ENCODE assay signal across 19 cellular contexts in the genomic region with DNA sequence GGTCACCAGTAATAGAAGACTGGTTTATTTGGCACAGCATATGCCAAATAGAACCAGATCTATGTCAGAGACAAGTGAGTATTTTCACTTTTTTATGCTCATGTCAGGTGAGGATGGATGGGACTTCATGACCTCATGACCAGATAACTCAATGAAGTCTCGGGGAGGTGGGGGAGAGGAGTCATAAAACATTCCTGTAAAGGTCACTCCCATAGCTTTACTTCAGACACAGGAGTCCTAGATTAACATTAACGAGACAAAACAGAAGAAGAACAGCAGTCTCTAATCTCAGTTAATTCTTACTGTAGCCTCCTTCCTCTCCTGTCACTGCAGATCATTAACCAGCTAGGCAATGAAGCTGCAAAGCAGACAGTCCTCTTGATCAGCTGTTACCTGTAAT. TPM values are rescaled to one million over a fixed set of nuclear protein-coding genes. Genes with fewer than 3 reads are reported as not detected.
DNase-seq lines count a peak whose midpoint lies in the region; TF ChIP-seq lines count a peak whose summit lies in the region.
"Had no signal": no experiment of that assay in that cellular context is flagged by ENCODE, and none has a peak within 500 bp of the region (broad histone marks: within the 10 kb centered on the region; RNA-seq: fewer than 3 reads in every experiment).

No MANE protein-coding gene starts in this region.

- H2BK5ac ChIP-seq in mesenchymal stem cell (ENCODE audit: low read depth, low read length, poor library complexity, severe bottlenecking), result no peak overlapping the region

- no peak overlapping the region for H3K27ac ChIP-seq in HEK293 (ENCODE audit: extremely low read depth, low read depth, low read length)
- H3K27ac ChIP-seq in hepatocyte, result no peak overlapping the region
- peak overlapping the region; percentile 77 for H3K27ac ChIP-seq in mesenchymal stem cell (ENCODE audit: low read length, poor library complexity, severe bottlenecking)
- H3K27ac ChIP-seq in SK-N-SH (ENCODE audit: low read depth in 2 of 2, low read length in 1 of 2), result no peak overlapping the region
- no peak overlapping the region for H3K27ac ChIP-seq in coronary artery
- H3K27ac ChIP-seq: GM23248, HL-60 had no signal

- no peak overlapping the region for H4K8ac ChIP-seq in mesenchymal stem cell (ENCODE audit: low read length)

- H3K4me3 ChIP-seq in HEK293 (ENCODE audit: low read depth, low read length) (no peak overlapping the region), hepatocyte (no peak overlapping the region), mesenchymal stem cell (ENCODE audit: insufficient read depth in 1 of 2, low read depth in 1 of 2, low read length in 2 of 2) (no peak overlapping the region), SK-N-SH (ENCODE audit: low read depth in 2 of 2, low read length in 1 of 2) (no peak overlapping the region), coronary artery (no peak overlapping the region)
- H3K4me3 ChIP-seq: GM23248, HAP-1 had no signal

- H3K18ac ChIP-seq in mesenchymal stem cell (ENCODE audit: low read depth in 1 of 2, low read length in 2 of 2), result no peak overlapping the region

- no peak overlapping the region for H3K23ac ChIP-seq in mesenchymal stem cell (ENCODE audit: low read length in 2 of 2)

- no peak overlapping the region for H2BK120ac ChIP-seq in mesenchymal stem cell (ENCODE audit: low read depth, low read length)

- H2BK15ac ChIP-seq in mesenchymal stem cell (ENCODE audit: low read depth, poor library complexity, severe bottlenecking), result no peak overlapping the region

- WGBS in hepatocyte (ENCODE audit: low lambda C conversion rate, missing lambda C conversion rate), result 28% methylated on average over 2 of the region's 2 CpGs
- 67% methylated on average over 2 of the region's 2 CpGs for WGBS in mesenchymal stem cell
- WGBS in SK-N-SH (ENCODE audit: low lambda C conversion rate), result 42% methylated on average over 2 of the region's 2 CpGs

- H3K4me2 ChIP-seq in hepatocyte, result no peak overlapping the region
- H3K4me2 ChIP-seq in mesenchymal stem cell (ENCODE audit: low read length, poor library complexity, severe bottlenecking), result no peak overlapping the region
- H3K4me2 ChIP-seq in SK-N-SH, result no peak overlapping the region

- H4K91ac ChIP-seq in mesenchymal stem cell (ENCODE audit: low read length), result no peak overlapping the region

- H3K14ac ChIP-seq in mesenchymal stem cell (ENCODE audit: low read length in 2 of 2), result no peak overlapping the region

- POLR2A ChIA-PET in HEK293 (lab: Yijun Ruan, JAX), result no interaction called here
- POLR2A ChIA-PET in SK-N-SH (lab: Yijun Ruan, JAX), result no interaction called here

- no peak for TF ChIP-seq EP300 in SK-N-SH (IDR thresholded peaks at IDR 0.05; ENCODE audit: borderline replicate concordance in 1 of 2, low read depth in 1 of 2, low read length in 1 of 2)

- H3K79me2 ChIP-seq in hepatocyte (no peaks in the 10 kb centered on the region), SK-N-SH (ENCODE audit: insufficient read depth) (no peaks in the 10 kb centered on the region)

- H4K20me1 ChIP-seq in hepatocyte (ENCODE audit: insufficient read depth, poor library complexity, severe bottlenecking) (no peaks in the 10 kb centered on the region), SK-N-SH (ENCODE audit: insufficient read depth) (no peaks in the 10 kb centered on the region)

- H3K27me3 ChIP-seq in hepatocyte (no peaks in the 10 kb centered on the region), mesenchymal stem cell (ENCODE audit: control insufficient read depth in 1 of 2, insufficient read depth in 1 of 2, low read length in 2 of 2) (peaks cover 0 to 13% of the 10 kb centered on the region in 2 experiments), SK-N-SH (ENCODE audit: insufficient read depth) (peaks cover 6% of the 10 kb centered on the region; the same call in 1 of the 2 replicates)

- no peak overlapping the region for H2AFZ ChIP-seq in hepatocyte
- H2AFZ ChIP-seq in mesenchymal stem cell (ENCODE audit: low read depth, low read length), result no peak overlapping the region
- no peak overlapping the region for H2AFZ ChIP-seq in SK-N-SH (ENCODE audit: low read depth)
- H2AFZ ChIP-seq: GM23248 had no signal

- H3K36me3 ChIP-seq in HEK293 (ENCODE audit: control insufficient read depth in 2 of 2, insufficient read depth in 1 of 2, low read length in 2 of 2), result no peaks in the 10 kb centered on the region
- no peaks in the 10 kb centered on the region for H3K36me3 ChIP-seq in hepatocyte (replicated peaks; ENCODE audit: insufficient read depth, low read depth)
- peaks cover 0 to 8% of the 10 kb centered on the region in 2 experiments for H3K36me3 ChIP-seq in mesenchymal stem cell (ENCODE audit: control insufficient read depth in 1 of 2, insufficient read depth in 2 of 2, low read depth in 1 of 2, low read length in 2 of 2)
- H3K36me3 ChIP-seq in SK-N-SH (replicated peaks in 1 of 2; ENCODE audit: control insufficient read depth in 1 of 2, insufficient read depth in 2 of 2, low read length in 1 of 2), result no peaks in the 10 kb centered on the region
- H3K36me3 ChIP-seq: BE2C, HAP-1 had no signal

- peaks cover 5% of the 10 kb centered on the region for H3K79me1 ChIP-seq in mesenchymal stem cell (replicated peaks; ENCODE audit: low read length, poor library complexity, severe bottlenecking)

- H2AK5ac ChIP-seq in mesenchymal stem cell (ENCODE audit: low read length, severe bottlenecking), result no peak overlapping the region

- H3K4ac ChIP-seq in mesenchymal stem cell (ENCODE audit: low read depth in 1 of 2, low read length in 2 of 2), result no peak overlapping the region

- CTCF ChIA-PET in HEK293 (lab: Yijun Ruan, JAX), result interaction anchor here (0.6 to 1.8 kb wide), 2 partner anchors 17 to 52 kb away, joined by 3 to 5 read pairs; no protein-coding TSS in a partner anchor
- CTCF ChIA-PET in SK-N-SH (lab: Yijun Ruan, JAX), result interaction anchor here (1.6 kb wide), 1 partner anchor 9 kb away, joined by 3 read pairs; no protein-coding TSS in a partner anchor

- no peak for TF ChIP-seq RAD21 in SK-N-SH (IDR thresholded peaks at IDR 0.05; ENCODE audit: low read length)

- TF ChIP-seq CTCF in HEK293 (tag by site-specific recombination; IDR thresholded peaks at IDR 0.05) (no peak), hepatocyte (IDR thresholded peaks at IDR 0.05; ENCODE audit: poor library complexity) (no peak), SK-N-SH (IDR thresholded peaks at IDR 0.05) (no peak), coronary artery (IDR thresholded peaks at IDR 0.05) (no peak)

- H3K4me1 ChIP-seq in HEK293 (ENCODE audit: control insufficient read depth, insufficient read depth, low read length) (0 out of 2 replicates have a peak, but pooled peaks cover 3% of the 10 kb centered on the region), hepatocyte (ENCODE audit: insufficient read depth) (no peaks in the 10 kb centered on the region), mesenchymal stem cell (ENCODE audit: control insufficient read depth, insufficient read depth, low read depth, low read length) (peaks cover 8% of the 10 kb centered on the region), SK-N-SH (ENCODE audit: control insufficient read depth in 1 of 2, insufficient read depth in 2 of 2, low read depth in 1 of 2, low read length in 1 of 2) (no peaks in the 10 kb centered on the region)
- H3K4me1 ChIP-seq: BE2C, HAP-1 had no signal

- no peaks in the 10 kb centered on the region for H3F3A ChIP-seq in SK-N-SH (replicated peaks; ENCODE audit: insufficient read depth)

- DNase-seq in hepatocyte (ENCODE audit: low spot score) (peak; percentile 16), mesenchymal stem cell (no peak), renal cortical epithelial cell (ENCODE audit: low read depth) (peak; percentile 28), SK-N-SH (no peak), coronary artery (ENCODE audit: low spot score) (no peak), GF-D8 (lab: John Stamatoyannopoulos, UW) (no peak)
- DNase-seq in activated T-cell treated with anti-CD3 and anti-CD28 coated beads, Interleukin-2, amount 50 U/mL, for 1 hour, result no peak
- DNase-seq: ACHN; BE2C; C1 segment of cervical spinal cord; CD4-positive, CD25-positive, alpha-beta regulatory T cell; CD8-positive, alpha-beta memory T cell; COR-L47; GM23248 had no signal

- H3K9me3 ChIP-seq in HEK293 (ENCODE audit: control insufficient read depth, insufficient read depth, low read depth, low read length) (no peaks in the 10 kb centered on the region), hepatocyte (ENCODE audit: low read depth) (no peaks in the 10 kb centered on the region), mesenchymal stem cell (ENCODE audit: control insufficient read depth, low read length) (no peaks in the 10 kb centered on the region), SK-N-SH (no peaks in the 10 kb centered on the region)
- H3K9me3 ChIP-seq: BE2C, HAP-1 had no signal

- H3K9me2 ChIP-seq in hepatocyte (replicated peaks; ENCODE audit: insufficient read depth) (no peaks in the 10 kb centered on the region), SK-N-SH (no peaks in the 10 kb centered on the region)

- H3K9ac ChIP-seq in mesenchymal stem cell (ENCODE audit: low read length), result no peak overlapping the region
- H3K9ac ChIP-seq in SK-N-SH, result no peak overlapping the region
- H3K9ac ChIP-seq: GM23248 had no signal

- H2BK12ac ChIP-seq in mesenchymal stem cell (ENCODE audit: low read length in 2 of 2), result no peak overlapping the region

TF ChIP-seq in HEK293, 187 proteins besides CTCF, POLR2A, EP300 and RAD21 (continues in another document):
- TF ChIP-seq BCL11B (tag by site-specific recombination; IDR thresholded peaks at IDR 0.05; ENCODE audit: low read depth), result no peak
- peak; percentile 70 for TF ChIP-seq WT1 (tag by site-specific recombination; IDR thresholded peaks at IDR 0.05)

TF ChIP-seq in SK-N-SH, 30 proteins besides CTCF, POLR2A, EP300 and RAD21 (continues in another document):
- TF ChIP-seq FOXM1 (IDR thresholded peaks at IDR 0.05; ENCODE audit: low read depth) (no peak), ELF1 (IDR thresholded peaks at IDR 0.05) (no peak), YY1 (IDR thresholded peaks at IDR 0.05; ENCODE audit: low read depth) (no peak), TCF12 (IDR thresholded peaks at IDR 0.05) (no peak), MXI1 (IDR thresholded peaks at IDR 0.05; ENCODE audit: low read depth, low read length) (no peak), NFIC (IDR thresholded peaks at IDR 0.05; ENCODE audit: borderline replicate concordance) (no peak), TAF1 (IDR thresholded peaks at IDR 0.05; ENCODE audit: borderline replicate concordance, low read depth, low read length) (no peak)

RNA-seq across cellular contexts. Expression of a gene that starts 11.2 kb away (rescaled TPM):
- total RNA-seq in hepatocyte, result 0.80 and 5.0 TPM in 2 replicates
- polyA plus RNA-seq in hepatocyte, result 0.37 and 0.77 TPM in 2 replicates
- 0.21 TPM for polyA plus RNA-seq in mesenchymal stem cell (2013, experiment 1 of 2)
- polyA plus RNA-seq in mesenchymal stem cell (2013, experiment 2 of 2), result not detected
- total RNA-seq in renal cortical epithelial cell, result not detected in 2 replicates
- polyA plus RNA-seq in SK-N-SH (2012; rRNA removed), result not detected in 2 replicates
- not detected in 2 replicates for polyA plus RNA-seq in SK-N-SH (2012; cell fraction: cytosol; rRNA removed)
- polyA plus RNA-seq in SK-N-SH (2012; cell fraction: nucleus; rRNA removed), result not detected in 2 replicates
- total RNA-seq: A172; CD8-positive, alpha-beta memory T cell; GM23248; H4 had no signal
- polyA plus RNA-seq: CD4-positive, CD25-positive, alpha-beta regulatory T cell; CD8-positive, alpha-beta memory T cell; GM23248 had no signal

Comparison
In these comparisons a context has a peak if more than half of its experiments do, and no peak if none do; other contexts are left out.
1. DNase-seq: peak in hepatocyte (single experiment) and renal cortical epithelial cell (single experiment); none in mesenchymal stem cell (single experiment), SK-N-SH (single experiment), coronary artery (single experiment), activated T-cell treated with anti-CD3 and anti-CD28 coated beads, Interleukin-2, amount 50 U/mL, for 1 hour (single experiment) and GF-D8 (single experiment).